Comparison of ENCODE assay signal across 13 cellular contexts in genomic region chr19:5692785-5693194, GRCh38. TPM values are rescaled to one million over a fixed set of nuclear protein-coding genes. Genes with fewer than 3 reads are reported as not detected.
A peak's percentile ranks its signal among the peaks of the same experiment; 100 is the strongest.
DNase-seq lines count a peak whose midpoint lies in the region; ATAC-seq, FAIRE-seq and TF ChIP-seq lines count a peak whose summit lies in the region.
"Had no signal": no experiment of that assay in that cellular context is flagged by ENCODE, and none has a peak within 500 bp of the region (broad histone marks: within the 10 kb centered on the region; RNA-seq: fewer than 3 reads in every experiment).

No MANE protein-coding gene starts in this region.

- no peak overlapping the region for H3K4me3 ChIP-seq in A549
- H3K4me3 ChIP-seq in iPS-20b (ENCODE audit: low read length) = no peak overlapping the region

- no peak overlapping the region for H3K27ac ChIP-seq in A549
- no peak overlapping the region for H3K27ac ChIP-seq in iPS-20b (ENCODE audit: low read length)

- H3K4me1 ChIP-seq in A549 = peaks cover 13% of the 10 kb centered on the region
- no peaks in the 10 kb centered on the region for H3K4me1 ChIP-seq in iPS-20b (ENCODE audit: insufficient read depth, low read length)

- 40% methylated on average over 1 of the region's 7 CpGs for WGBS in A549 (ENCODE audit: missing lambda C conversion rate)

- peak; percentile 1 to 2; a peak in 1 of 6 replicates for ATAC-seq in A549
- no peak for ATAC-seq in T-cell (replicated peaks in 1 of 4)
- ATAC-seq in HG03039 (IDR thresholded peaks at IDR 0.05; ENCODE audit: unreplicated experiment) = no peak
- ATAC-seq: gastroesophageal sphincter had no signal

- H3K27me3 ChIP-seq in iPS-20b (ENCODE audit: insufficient read depth, low read length) = no peaks in the 10 kb centered on the region
- H3K27me3 ChIP-seq: gastroesophageal sphincter had no signal

- H3K27me3 Mint-ChIP-seq in T-cell = no peaks in the 10 kb centered on the region

- POLR2A ChIA-PET in A549 (lab: Yijun Ruan, JAX) = no interaction called here
- POLR2A ChIA-PET in T-cell (lab: Charles Lee) = interaction anchor here in 1 of 2 donors (0.6 kb wide), 1 partner anchor 1895 kb away, joined by 8 read pairs; no protein-coding TSS in a partner anchor

- H3K4me2 ChIP-seq in A549 = peak overlapping the region; percentile 88; the same call in 2 of the 3 replicates

- no peak for TF ChIP-seq RAD21 in A549 (conservative IDR thresholded peaks at IDR 0.05 in 1 of 2, IDR thresholded peaks at IDR 0.05 in 1 of 2)

- H3K9ac ChIP-seq in iPS-20b (ENCODE audit: low read depth, low read length) = 0 out of 2 replicates have a peak overlapping the region, but pooled peaks have one; percentile 8

- TF ChIP-seq CTCF in A549 (IDR thresholded peaks at IDR 0.05) (no peak), D721Med (IDR thresholded peaks at IDR 0.05; ENCODE audit: insufficient read depth, missing control alignments) (no peak)

- peaks cover 64% of the 10 kb centered on the region for H3K36me3 ChIP-seq in iPS-20b (ENCODE audit: insufficient read depth, low read depth, low read length)

- FAIRE-seq in A549 (lab: Jason Lieb, UNC) = no peak
- no peak for FAIRE-seq in GM12891 (lab: Jason Lieb, UNC)
- no peak for FAIRE-seq in D721Med (lab: Jason Lieb, UNC)
- no peak for FAIRE-seq in frontal cortex (lab: Jason Lieb, UNC)
- FAIRE-seq: TTC549 had no signal

- peak overlapping the region in 1 of 2 donors; percentile 65 for H3K27ac Mint-ChIP-seq in T-cell

- no peak for TF ChIP-seq POLR2A in A549 (IDR thresholded peaks at IDR 0.05; ENCODE audit: low read length)
- peak; percentile 64 for TF ChIP-seq POLR2A in GM12891 (IDR thresholded peaks at IDR 0.05; ENCODE audit: low read depth, low read length)

- CTCF ChIA-PET in A549 (lab: Yijun Ruan, JAX) = no interaction called here
- CTCF ChIA-PET in T-cell (lab: Charles Lee) = no interaction called here

- DNase-seq in A549 (ENCODE audit: low read depth in 1 of 2, low spot score in 1 of 2) = peak in 1 of 2 experiments; percentile 41
- DNase-seq in GM12891 (ENCODE audit: insufficient read length, low spot score) = no peak
- DNase-seq in T-cell = no peak
- DNase-seq in DMS79 (lab: John Stamatoyannopoulos, UW) = no peak
- no peak for DNase-seq in D721Med (ENCODE audit: insufficient read length, low spot score)
- no peak for DNase-seq in frontal cortex (ENCODE audit: low spot score in 2 of 2)
- DNase-seq: DMS79 treated with DMSO at 0.1 percent for 48 hours, NCI-H2107 had no signal

- TF ChIP-seq EP300 in A549 (IDR thresholded peaks at IDR 0.05) = no peak

- no peaks in the 10 kb centered on the region for H3K9me3 Mint-ChIP-seq in T-cell

- H3K4me3 Mint-ChIP-seq in T-cell = peak overlapping the region in 2 of 3 donors; percentile 65 to 98

- H3K9me3 ChIP-seq in A549 = no peaks in the 10 kb centered on the region
- no peaks in the 10 kb centered on the region for H3K9me3 ChIP-seq in iPS-20b (ENCODE audit: insufficient read depth, low read depth, low read length)
- H3K9me3 ChIP-seq: gastroesophageal sphincter had no signal

- H3K4me1 Mint-ChIP-seq in T-cell = peaks cover 23 to 33% (median 24%) of the 10 kb centered on the region in 3 donors

- H3K36me3 Mint-ChIP-seq in T-cell = no peaks in the 10 kb centered on the region

TF ChIP-seq in A549, 52 proteins besides CTCF, POLR2A, EP300 and RAD21:
- TF ChIP-seq KDM5A (IDR thresholded peaks at IDR 0.05) (no peak), TFCP2L1 (CRISPR knock-in tag; IDR thresholded peaks at IDR 0.05) (no peak), CBX2 (IDR thresholded peaks at IDR 0.05; ENCODE audit: borderline replicate concordance, low read depth) (no peak), ZC3H11A (IDR thresholded peaks at IDR 0.05) (no peak), JUN (IDR thresholded peaks at IDR 0.05) (peak in 1 of 2 experiments; percentile 17; a peak in 1 of 5 replicates), CHD2 (IDR thresholded peaks at IDR 0.05; ENCODE audit: low read length, partially characterized antibody) (no peak), USF2 (IDR thresholded peaks at IDR 0.05) (no peak)

TF ChIP-seq in GM12891, 5 proteins besides CTCF, POLR2A, EP300 and RAD21:
- TF ChIP-seq POLR2AphosphoS5 (IDR thresholded peaks at IDR 0.05; ENCODE audit: low read depth, low read length) (no peak), PAX5 (IDR thresholded peaks at IDR 0.05; ENCODE audit: insufficient read depth, low read length, severe bottlenecking) (no peak), SPI1 (IDR thresholded peaks at IDR 0.05; ENCODE audit: low read depth, low read length) (no peak), TAF1 (IDR thresholded peaks at IDR 0.05; ENCODE audit: low read depth, low read length) (no peak), POU2F2 (IDR thresholded peaks at IDR 0.05; ENCODE audit: low read depth, low read length) (no peak; the same call in 1 of the 2 replicates)

RNA-seq across cellular contexts. Expression of gene RPL36, which starts 2.7 kb away (rescaled TPM):
- 329 and 368 TPM in 2 replicates for polyA plus RNA-seq in A549 (2011; rRNA removed)
- polyA plus RNA-seq in A549 (2012; cell fraction: cytosol; rRNA removed) = 807 and 852 TPM in 2 replicates
- 274 and 372 TPM in 2 replicates for polyA plus RNA-seq in A549 (2012; cell fraction: nucleus; rRNA removed)
- polyA plus RNA-seq in A549 (2017; fragmentation: RNase III; extraction: RNeasy Plus Mini Kit Qiagen cat#74134 plus additional on column Dnase treatment) = 1,385 to 1,590 TPM (median 1,396 TPM) in 3 replicates
- polyA minus RNA-seq in A549 (2011; rRNA and poly(A)+ RNA removed) = 160 and 210 TPM in 2 replicates
- 3,116 TPM for polyA plus RNA-seq in GM12891 (2012; ENCODE audit: low read depth, missing spikeins)
- total RNA-seq in T-cell = 1,000 to 10,000 TPM; 1,208 to 1,613 (median 1,528) TPM
- total RNA-seq in frontal cortex = 262 TPM

RNA-seq across cellular contexts. Expression of gene HSD11B1L, which starts 12.0 kb away (rescaled TPM):
- 2.5 and 2.8 TPM in 2 replicates for polyA plus RNA-seq in A549 (2011; rRNA removed)
- polyA plus RNA-seq in A549 (2012; cell fraction: cytosol; rRNA removed) = 3.9 and 5.9 TPM in 2 replicates
- polyA plus RNA-seq in A549 (2012; cell fraction: nucleus; rRNA removed) = 6.4 and 7.5 TPM in 2 replicates
- polyA plus RNA-seq in A549 (2017; fragmentation: RNase III; extraction: RNeasy Plus Mini Kit Qiagen cat#74134 plus additional on column Dnase treatment) = 2.7 to 4.8 TPM (median 4.8 TPM) in 3 replicates
- polyA minus RNA-seq in A549 (2011; rRNA and poly(A)+ RNA removed) = 0.87 and 1.2 TPM in 2 replicates
- polyA plus RNA-seq in GM12891 (2012; ENCODE audit: low read depth, missing spikeins) = 2.5 TPM
- 1 to 10 TPM; 3.2 to 6.1 (median 4.4) TPM for total RNA-seq in T-cell
- 27.3 TPM for total RNA-seq in frontal cortex

RNA-seq across cellular contexts. Expression of gene MICOS13, which starts 12.5 kb away (rescaled TPM):
- polyA plus RNA-seq in A549 (2011; rRNA removed) = 19.1 and 20.5 TPM in 2 replicates
- polyA plus RNA-seq in A549 (2012; cell fraction: cytosol; rRNA removed) = 60.3 and 75.4 TPM in 2 replicates
- 50.4 and 61.7 TPM in 2 replicates for polyA plus RNA-seq in A549 (2012; cell fraction: nucleus; rRNA removed)
- 43.1 to 48.8 TPM (median 48.6 TPM) in 3 replicates for polyA plus RNA-seq in A549 (2017; fragmentation: RNase III; extraction: RNeasy Plus Mini Kit Qiagen cat#74134 plus additional on column Dnase treatment)
- 9.2 and 11.4 TPM in 2 replicates for polyA minus RNA-seq in A549 (2011; rRNA and poly(A)+ RNA removed)
- polyA plus RNA-seq in GM12891 (2012; ENCODE audit: low read depth, missing spikeins) = 61.8 TPM
- total RNA-seq in T-cell = 10 to 100 TPM; 29.3 to 64.5 (median 57.0) TPM
- total RNA-seq in frontal cortex = 15.1 TPM

RNA-seq across cellular contexts. Expression of gene LONP1, which starts 27.2 kb away (rescaled TPM):
- polyA plus RNA-seq in A549 (2011; rRNA removed) (41.2 and 42.7 TPM in 2 replicates), A549 (2017; fragmentation: RNase III; extraction: RNeasy Plus Mini Kit Qiagen cat#74134 plus additional on column Dnase treatment) (65.2 to 68.9 TPM (median 66.4 TPM) in 3 replicates)
- polyA plus RNA-seq in A549 (2012; cell fraction: cytosol; rRNA removed) = 114 and 121 TPM in 2 replicates
- polyA plus RNA-seq in A549 (2012; cell fraction: nucleus; rRNA removed) = 211 and 254 TPM in 2 replicates
- polyA minus RNA-seq in A549 (2011; rRNA and poly(A)+ RNA removed) = 46.2 and 54.9 TPM in 2 replicates
- 53.0 TPM for polyA plus RNA-seq in GM12891 (2012; ENCODE audit: low read depth, missing spikeins)
- total RNA-seq in T-cell (10 to 100 TPM; 70.0 to 83.9 (median 81.8) TPM), frontal cortex (39.9 TPM)

RNA-seq across cellular contexts. Expression of gene CATSPERD, which starts 27.6 kb away (rescaled TPM):
- polyA plus RNA-seq in A549 (2011; rRNA removed) (0.03 TPM in 1 of 2 replicates, not detected in the other), A549 (2017; fragmentation: RNase III; extraction: RNeasy Plus Mini Kit Qiagen cat#74134 plus additional on column Dnase treatment) (0.17 TPM in 1 of 3 replicates, not detected in the others)
- polyA plus RNA-seq in A549 (2012; cell fraction: cytosol; rRNA removed) = not detected in 2 replicates
- polyA plus RNA-seq in A549 (2012; cell fraction: nucleus; rRNA removed) = not detected in 2 replicates
- 0.08 TPM in 1 of 2 replicates, not detected in the other for polyA minus RNA-seq in A549 (2011; rRNA and poly(A)+ RNA removed)
- 0.03 TPM for polyA plus RNA-seq in GM12891 (2012; ENCODE audit: low read depth, missing spikeins)
- total RNA-seq in T-cell (not detected), frontal cortex (0.41 TPM)
- polyA plus RNA-seq: neural cell had no signal

Comparison
In these comparisons a context has a peak if more than half of its experiments do, and no peak if none do; other contexts are left out.
1. ATAC-seq: peak in A549 (2 of 2); none in T-cell (0 of 4) and HG03039 (single experiment).